ENCODE assay signal across 12 cellular contexts in the genomic region with DNA sequence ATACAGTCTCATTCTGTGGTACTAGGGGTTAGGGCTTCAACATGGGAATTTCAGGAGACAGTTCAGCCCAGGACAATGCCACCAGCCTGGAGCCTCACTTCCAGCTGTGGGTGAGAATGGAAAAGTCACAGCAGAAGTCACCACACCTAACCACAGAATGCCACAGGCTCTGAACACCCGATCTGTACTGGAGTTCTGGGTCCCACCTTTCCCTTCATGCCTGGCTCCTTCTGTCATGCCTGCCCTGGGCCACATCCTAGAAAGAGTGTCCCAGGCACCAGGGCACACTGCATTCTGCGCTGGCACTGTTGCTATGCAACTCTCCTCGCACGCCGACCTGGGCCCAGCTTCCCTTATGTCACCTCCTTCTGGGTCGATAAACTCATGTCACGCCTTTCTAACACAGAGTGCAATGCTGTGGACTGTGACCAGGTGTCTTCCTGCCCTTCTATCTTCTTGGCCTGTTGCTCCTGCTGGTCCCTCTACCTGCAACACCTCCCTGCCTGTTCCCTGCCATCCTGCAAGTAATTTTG. TPM values are rescaled to one million over a fixed set of nuclear protein-coding genes. Genes with fewer than 3 reads are reported as not detected.
DNase-seq lines count a peak whose midpoint lies in the region; ATAC-seq and TF ChIP-seq lines count a peak whose summit lies in the region.
"Had no signal": no experiment of that assay in that cellular context is flagged by ENCODE, and none has a peak within 500 bp of the region (broad histone marks: within the 10 kb centered on the region; RNA-seq: fewer than 3 reads in every experiment).

No MANE protein-coding gene starts in this region.

- no peak overlapping the region for H3K27ac ChIP-seq in endodermal cell (ENCODE audit: low read depth, low read length)

- H3K36me3 Mint-ChIP-seq in activated CD8-positive, alpha-beta memory T cell treated with anti-CD3 and anti-CD28 coated beads, Interleukin-2, amount 10 ng/mL, durations not matched to agents 7 days and 5 days: peaks cover 26% of the 10 kb centered on the region
- no peaks in the 10 kb centered on the region for H3K36me3 Mint-ChIP-seq in endodermal cell (ENCODE audit: low read depth)
- H3K36me3 Mint-ChIP-seq in stimulated activated effector memory CD8-positive, alpha-beta T cell treated with anti-CD3 and anti-CD28 coated beads, Interleukin-12 subunit alpha, Interleukin-12 subunit beta, amount 100 ng/mL, for 72 hours: peaks cover 39% of the 10 kb centered on the region

- peaks cover 56% of the 10 kb centered on the region for H3K4me1 Mint-ChIP-seq in activated CD8-positive, alpha-beta memory T cell treated with anti-CD3 and anti-CD28 coated beads, Interleukin-2, amount 10 ng/mL, durations not matched to agents 7 days and 5 days
- peaks cover 22% of the 10 kb centered on the region for H3K4me1 Mint-ChIP-seq in endodermal cell
- peaks cover 68% of the 10 kb centered on the region for H3K4me1 Mint-ChIP-seq in stimulated activated effector memory CD8-positive, alpha-beta T cell treated with anti-CD3 and anti-CD28 coated beads, Interleukin-12 subunit alpha, Interleukin-12 subunit beta, amount 100 ng/mL, for 72 hours

- peaks cover 5% of the 10 kb centered on the region for H3K4me1 ChIP-seq in endodermal cell (ENCODE audit: control insufficient read depth, insufficient read depth, low read length)

- H3K9me3 ChIP-seq in endodermal cell (ENCODE audit: control insufficient read depth, low read length): no peaks in the 10 kb centered on the region

- no peaks in the 10 kb centered on the region for H3K27me3 ChIP-seq in endodermal cell (ENCODE audit: control insufficient read depth, insufficient read depth, low read length, poor library complexity, severe bottlenecking)

- H3K9me3 Mint-ChIP-seq in activated CD8-positive, alpha-beta memory T cell treated with anti-CD3 and anti-CD28 coated beads, Interleukin-2, amount 10 ng/mL, durations not matched to agents 7 days and 5 days (ENCODE audit: low read depth): no peaks in the 10 kb centered on the region
- H3K9me3 Mint-ChIP-seq in endodermal cell: no peaks in the 10 kb centered on the region
- H3K9me3 Mint-ChIP-seq in stimulated activated effector memory CD8-positive, alpha-beta T cell treated with anti-CD3 and anti-CD28 coated beads, Interleukin-12 subunit alpha, Interleukin-12 subunit beta, amount 100 ng/mL, for 72 hours: no peaks in the 10 kb centered on the region

- no peak for DNase-seq in activated CD8-positive, alpha-beta memory T cell treated with anti-CD3 and anti-CD28 coated beads, Interleukin-2, amount 10 ng/mL, durations not matched to agents 7 days and 5 days
- no peak for DNase-seq in activated CD8-positive, alpha-beta memory T cell treated with anti-CD3 and anti-CD28 coated beads for 24 hours
- DNase-seq in endodermal cell (peak; percentile 38), NCI-H446 (lab: John Stamatoyannopoulos, UW) (no peak), SKM-1 (lab: John Stamatoyannopoulos, UW; ENCODE audit: unreplicated experiment) (no peak), NCI-H748 (lab: John Stamatoyannopoulos, UW; ENCODE audit: unreplicated experiment) (no peak)
- DNase-seq in stimulated activated effector memory CD8-positive, alpha-beta T cell treated with anti-CD3 and anti-CD28 coated beads, Interleukin-12 subunit alpha, Interleukin-12 subunit beta, amount 100 ng/mL, for 72 hours (ENCODE audit: low spot score in 2 of 2): peak in 1 of 2 donors; percentile 54
- DNase-seq: effector CD8-positive, alpha-beta T cell; NCI-H2029 treated with DMSO at 0.1 percent for 48 hours; posterior cingulate gyrus; SHP77 treated with DMSO at 0.1 percent for 48 hours had no signal

- H3K9ac ChIP-seq in endodermal cell (ENCODE audit: extremely low read depth, low read length, poor library complexity, severe bottlenecking): no peak overlapping the region

- TF ChIP-seq CTCF in endodermal cell (conservative IDR thresholded peaks at IDR 0.05): no peak

- ATAC-seq in activated CD8-positive, alpha-beta memory T cell treated with anti-CD3 and anti-CD28 coated beads, Interleukin-2, amount 10 ng/mL, durations not matched to agents 7 days and 5 days: peak; percentile 21
- ATAC-seq in HG03432 (IDR thresholded peaks at IDR 0.05; ENCODE audit: unreplicated experiment): peak; percentile 58
- ATAC-seq in stimulated activated effector memory CD8-positive, alpha-beta T cell treated with anti-CD3 and anti-CD28 coated beads, Interleukin-12 subunit alpha, Interleukin-12 subunit beta, amount 100 ng/mL, for 72 hours: peak; percentile 81

- H3K4me3 ChIP-seq in endodermal cell (ENCODE audit: low read length): no peak overlapping the region

- H3K36me3 ChIP-seq in endodermal cell (ENCODE audit: control insufficient read depth, insufficient read depth, low read length): no peaks in the 10 kb centered on the region

- 92% methylated on average over 7 of the region's 7 CpGs for WGBS in endodermal cell (ENCODE audit: insufficient coverage in 1 of 2, insufficient read length in 1 of 2), 2 experiments

- H3K27me3 Mint-ChIP-seq in activated CD8-positive, alpha-beta memory T cell treated with anti-CD3 and anti-CD28 coated beads, Interleukin-2, amount 10 ng/mL, durations not matched to agents 7 days and 5 days: no peaks in the 10 kb centered on the region
- peaks cover 2% of the 10 kb centered on the region for H3K27me3 Mint-ChIP-seq in endodermal cell (ENCODE audit: insufficient read depth)

- CTCF ChIA-PET in activated CD8-positive, alpha-beta memory T cell treated with anti-CD3 and anti-CD28 coated beads, Interleukin-2, amount 10 ng/mL, durations not matched to agents 7 days and 5 days (lab: Charles Lee): interaction anchor here (3.9 kb wide), 1 partner anchor 15 kb away, joined by 17 read pairs; no protein-coding TSS in a partner anchor

- no peak overlapping the region for H3K4me3 Mint-ChIP-seq in activated CD8-positive, alpha-beta memory T cell treated with anti-CD3 and anti-CD28 coated beads, Interleukin-2, amount 10 ng/mL, durations not matched to agents 7 days and 5 days
- no peak overlapping the region for H3K4me3 Mint-ChIP-seq in endodermal cell
- peak overlapping the region; percentile 51 for H3K4me3 Mint-ChIP-seq in stimulated activated effector memory CD8-positive, alpha-beta T cell treated with anti-CD3 and anti-CD28 coated beads, Interleukin-12 subunit alpha, Interleukin-12 subunit beta, amount 100 ng/mL, for 72 hours

- peak overlapping the region; percentile 45 for H3K27ac Mint-ChIP-seq in activated CD8-positive, alpha-beta memory T cell treated with anti-CD3 and anti-CD28 coated beads, Interleukin-2, amount 10 ng/mL, durations not matched to agents 7 days and 5 days
- no peak overlapping the region for H3K27ac Mint-ChIP-seq in endodermal cell
- H3K27ac Mint-ChIP-seq in stimulated activated effector memory CD8-positive, alpha-beta T cell treated with anti-CD3 and anti-CD28 coated beads, Interleukin-12 subunit alpha, Interleukin-12 subunit beta, amount 100 ng/mL, for 72 hours: peak overlapping the region; percentile 93

RNA-seq across cellular contexts. Expression of gene RCSD1, which starts 21.2 kb away (rescaled TPM):
- total RNA-seq in activated CD8-positive, alpha-beta memory T cell treated with anti-CD3 and anti-CD28 coated beads, Interleukin-2, amount 10 ng/mL, durations not matched to agents 7 days and 5 days: 100 to 1,000 TPM; 121 to 129 TPM
- total RNA-seq in endodermal cell: under 1 TPM; 0.11 to 0.29 TPM
- 0.61 TPM for polyA plus RNA-seq in endodermal cell (2013, experiment 1 of 2)
- polyA plus RNA-seq in endodermal cell (2013, experiment 2 of 2): 0.37 TPM

Comparison
In these comparisons a context has a peak if more than half of its experiments do, and no peak if none do; other contexts are left out.
1. ATAC-seq: peak in every context shown above with its lines; median percentile 81 in stimulated activated effector memory CD8-positive, alpha-beta T cell treated with anti-CD3 and anti-CD28 coated beads, Interleukin-12 subunit alpha, Interleukin-12 subunit beta, amount 100 ng/mL, for 72 hours; 58 in HG03432; 21 in activated CD8-positive, alpha-beta memory T cell treated with anti-CD3 and anti-CD28 coated beads, Interleukin-2, amount 10 ng/mL, durations not matched to agents 7 days and 5 days.
2. RNA of gene RCSD1, which starts 21.2 kb away (total RNA-seq): 121 to 129 TPM in activated CD8-positive, alpha-beta memory T cell treated with anti-CD3 and anti-CD28 coated beads, Interleukin-2, amount 10 ng/mL, durations not matched to agents 7 days and 5 days; 0.11 to 0.29 TPM in endodermal cell; every median in the first group is over 10 times any median in the second.